25 cellular contexts compared by ENCODE assay signal in genomic region chr6:46917002-46917401, GRCh38. TPM values are rescaled to one million over a fixed set of nuclear protein-coding genes. Genes with fewer than 3 reads are reported as not detected.
A peak's percentile ranks its signal among the peaks of the same experiment; 100 is the strongest.
DNase-seq lines count a peak whose midpoint lies in the region; ATAC-seq and TF ChIP-seq lines count a peak whose summit lies in the region.
"Had no signal": no experiment of that assay in that cellular context is flagged by ENCODE, and none has a peak within 500 bp of the region (broad histone marks: within the 10 kb centered on the region; RNA-seq: fewer than 3 reads in every experiment).

No MANE protein-coding gene starts in this region.

- DNase-seq in DMS 273 (lab: John Stamatoyannopoulos, UW; ENCODE audit: unreplicated experiment): peak; percentile 92
- DNase-seq in NCI-H748 (lab: John Stamatoyannopoulos, UW; ENCODE audit: unreplicated experiment): peak; percentile 45
- DNase-seq in lower lobe of right lung: no peak
- DNase-seq in COLO829 (ENCODE audit: low spot score): no peak
- DNase-seq in activated CD4-positive, alpha-beta T cell treated with anti-CD3 and anti-CD28 coated beads for 4 hours: no peak
- DNase-seq: activated CD4-positive, alpha-beta T cell treated with anti-CD3 and anti-CD28 coated beads, Interleukin-2, amount 50 U/mL, for 48 hours; activated naive CD4-positive, alpha-beta T cell; central memory CD4-positive, alpha-beta T cell; cortex of kidney; DND-41; effector memory CD8-positive, alpha-beta T cell; head of caudate nucleus; mucosa of descending colon; natural killer cell; NCI-H1092; NCI-H187 treated with DMSO at 0.1 percent for 48 hours; NCI-H226; occipital lobe; stimulated activated naive B cell treated with anti-CD40 and anti-IgM and Interleukin-4, amounts not matched to agents 10 μg/mL and 1 μg/mL and 100 μg/mL, for 72 hours; trophoblast cell had no signal

- no peaks in the 10 kb centered on the region for H3K9me3 ChIP-seq in HEK293 (ENCODE audit: control insufficient read depth, insufficient read depth, low read depth, low read length)
- H3K9me3 ChIP-seq in lower lobe of right lung: no peaks in the 10 kb centered on the region
- H3K9me3 ChIP-seq: BLaER1, mucosa of descending colon had no signal

- H3K27me3 ChIP-seq in lower lobe of right lung (ENCODE audit: low read depth): no peaks in the 10 kb centered on the region
- H3K27me3 ChIP-seq: BLaER1 had no signal

- H3K4me3 ChIP-seq in HEK293 (ENCODE audit: low read depth, low read length): no peak overlapping the region
- peak overlapping the region; percentile 62 for H3K4me3 ChIP-seq in lower lobe of right lung
- H3K4me3 ChIP-seq: BLaER1, mucosa of descending colon, skin epidermis had no signal

- H3K4me1 ChIP-seq in HEK293 (ENCODE audit: control insufficient read depth, insufficient read depth, low read length) (peaks cover 11% of the 10 kb centered on the region), lower lobe of right lung (peaks cover 65% of the 10 kb centered on the region)
- H3K4me1 ChIP-seq: BLaER1 had no signal

- H3K36me3 ChIP-seq in HEK293 (ENCODE audit: control insufficient read depth in 2 of 2, insufficient read depth in 1 of 2, low read length in 2 of 2) (no peaks in the 10 kb centered on the region), lower lobe of right lung (no peaks in the 10 kb centered on the region)
- H3K36me3 ChIP-seq: BLaER1 had no signal

- ATAC-seq in lower lobe of right lung (no peak), HG02678 (IDR thresholded peaks at IDR 0.05; ENCODE audit: unreplicated experiment) (no peak)
- ATAC-seq: effector memory CD8-positive, alpha-beta T cell; mucosa of descending colon; natural killer cell; SK-N-SH treated with all-trans-retinoic acid at 6 μM for 48 hours; stimulated activated naive B cell treated with anti-CD40 and anti-IgM and Interleukin-4, amounts not matched to agents 10 μg/mL and 1 μg/mL and 100 μg/mL, for 72 hours had no signal

- H3K27ac ChIP-seq in HEK293 (ENCODE audit: extremely low read depth, low read depth, low read length): no peak overlapping the region
- no peak overlapping the region for H3K27ac ChIP-seq in lower lobe of right lung
- H3K27ac ChIP-seq: BLaER1 had no signal

- CTCF ChIA-PET in HEK293 (lab: Yijun Ruan, JAX): interaction anchor here (0.7 to 1.7 kb wide), 3 partner anchors 61 to 129 kb away, joined by 3 to 5 read pairs (median 3); no protein-coding TSS in a partner anchor

- no peak for TF ChIP-seq CTCF in HEK293 (tag by site-specific recombination; IDR thresholded peaks at IDR 0.05)
- TF ChIP-seq CTCF in lower lobe of right lung (IDR thresholded peaks at IDR 0.05): no peak

- intact Hi-C loops in lower lobe of right lung (cut with DNase I): no loop called here

- POLR2A ChIA-PET in HEK293 (lab: Yijun Ruan, JAX): no interaction called here

TF ChIP-seq in HEK293, 187 proteins besides CTCF, POLR2A, EP300 and RAD21 (continues in another document):
- TF ChIP-seq ZBTB1 (tag by site-specific recombination; IDR thresholded peaks at IDR 0.05) (no peak), PRDM6 (tag by site-specific recombination; IDR thresholded peaks at IDR 0.05) (0 out of 2 replicates have a peak, but pooled peaks have one; percentile 45), ZSCAN5A (tag by site-specific recombination; IDR thresholded peaks at IDR 0.05) (no peak), ZNF311 (tag by site-specific recombination; IDR thresholded peaks at IDR 0.05; ENCODE audit: borderline replicate concordance) (no peak), EGR2 (tag by site-specific recombination; IDR thresholded peaks at IDR 0.05; ENCODE audit: low read depth) (no peak), ZNF530 (tag by site-specific recombination; IDR thresholded peaks at IDR 0.05; ENCODE audit: low read depth) (no peak), ZNF274 (IDR thresholded peaks at IDR 0.05; ENCODE audit: low read length) (no peak), ZNF274 (tag by site-specific recombination; IDR thresholded peaks at IDR 0.05; ENCODE audit: borderline replicate concordance) (no peak), ZNF544 (tag by site-specific recombination; IDR thresholded peaks at IDR 0.05) (no peak), ZBTB44 (tag by site-specific recombination; IDR thresholded peaks at IDR 0.05) (peak; percentile 86), ZNF561 (tag by site-specific recombination; IDR thresholded peaks at IDR 0.05; ENCODE audit: borderline replicate concordance) (0 out of 2 replicates have a peak, but pooled peaks have one; percentile 50), ZNF404 (tag by site-specific recombination; IDR thresholded peaks at IDR 0.05) (no peak), ZNF132 (tag by site-specific recombination; IDR thresholded peaks at IDR 0.05; ENCODE audit: borderline replicate concordance) (no peak), OSR2 (tag by site-specific recombination; IDR thresholded peaks at IDR 0.05) (peak; percentile 55), KLF16 (tag by site-specific recombination; IDR thresholded peaks at IDR 0.05) (no peak), ZNF266 (tag by site-specific recombination; IDR thresholded peaks at IDR 0.05; ENCODE audit: low read depth) (no peak), HOXD13 (CRISPR knock-in tag; IDR thresholded peaks at IDR 0.05; ENCODE audit: borderline replicate concordance) (no peak), REST (tag by site-specific recombination; IDR thresholded peaks at IDR 0.05) (no peak), ZNF488 (tag by site-specific recombination; IDR thresholded peaks at IDR 0.05) (no peak)

RNA-seq across cellular contexts. Expression of gene ADGRF5, which starts 4.7 kb away (rescaled TPM):
- total RNA-seq in lower lobe of right lung: 238 TPM
- total RNA-seq: natural killer cell had no signal

Comparison
In these comparisons a context has a peak if more than half of its experiments do, and no peak if none do; other contexts are left out.
1. DNase-seq: peak in DMS 273 (single experiment) and NCI-H748 (single experiment); none in lower lobe of right lung (single experiment), COLO829 (single experiment) and activated CD4-positive, alpha-beta T cell treated with anti-CD3 and anti-CD28 coated beads for 4 hours (0 of 2).